ENCODE assay signal across 9 cellular contexts in genomic region chr7:15720849-15721471, GRCh38. TPM values are rescaled to one million over a fixed set of nuclear protein-coding genes. Genes with fewer than 3 reads are reported as not detected.
A peak's percentile ranks its signal among the peaks of the same experiment; 100 is the strongest.
DNase-seq lines count a peak whose midpoint lies in the region; ATAC-seq and TF ChIP-seq lines count a peak whose summit lies in the region.
"Had no signal": no experiment of that assay in that cellular context is flagged by ENCODE, and none has a peak within 500 bp of the region (broad histone marks: within the 10 kb centered on the region; RNA-seq: fewer than 3 reads in every experiment).

No MANE protein-coding gene starts in this region.

- H3K36me3 ChIP-seq in mesenchymal stem cell (ENCODE audit: control insufficient read depth in 1 of 2, insufficient read depth in 2 of 2, low read depth in 1 of 2, low read length in 2 of 2), result no peaks in the 10 kb centered on the region

- H3K27me3 Mint-ChIP-seq in MCF 10A (ENCODE audit: insufficient read depth, unreplicated experiment), result peaks cover 70% of the 10 kb centered on the region
- H3K27me3 Mint-ChIP-seq in T-helper 17 cell, result no peaks in the 10 kb centered on the region

- H3K4me1 ChIP-seq in mesenchymal stem cell (ENCODE audit: control insufficient read depth, insufficient read depth, low read depth, low read length), result no peaks in the 10 kb centered on the region

- no peak overlapping the region for H2BK15ac ChIP-seq in mesenchymal stem cell (ENCODE audit: low read depth, poor library complexity, severe bottlenecking)

- no peak overlapping the region for H2AK5ac ChIP-seq in mesenchymal stem cell (ENCODE audit: low read length, severe bottlenecking)

- no peak overlapping the region for H3K14ac ChIP-seq in mesenchymal stem cell (ENCODE audit: low read length in 2 of 2)

- intact Hi-C loops in MCF 10A (cut with micrococcal nuclease), result loop anchor here (1.0 to 5.0 kb wide), 5 partner anchors 351 to 1022 kb away; no protein-coding TSS in a partner anchor

- H3K4me3 ChIP-seq in AG09309 (ENCODE audit: control insufficient read depth, low read depth, low read length), result no peak overlapping the region
- H3K4me3 ChIP-seq in mesenchymal stem cell (ENCODE audit: insufficient read depth in 1 of 2, low read depth in 1 of 2, low read length in 2 of 2), result no peak overlapping the region

- no peak overlapping the region for H3K4ac ChIP-seq in mesenchymal stem cell (ENCODE audit: low read depth in 1 of 2, low read length in 2 of 2)

- H3K9ac ChIP-seq in mesenchymal stem cell (ENCODE audit: low read length), result peak overlapping the region; percentile 1

- no peak overlapping the region for H2AFZ ChIP-seq in mesenchymal stem cell (ENCODE audit: low read depth, low read length)

- ATAC-seq in HG02642 (IDR thresholded peaks at IDR 0.05; ENCODE audit: poor library complexity, unreplicated experiment) (no peak), T-helper 17 cell (no peak)
- no peak for ATAC-seq in stimulated activated effector memory CD8-positive, alpha-beta T cell treated with anti-CD3 and anti-CD28 coated beads, Interleukin-12 subunit alpha, Interleukin-12 subunit beta, amount 100 ng/mL, for 72 hours
- ATAC-seq: left colon had no signal

- BruUV-seq in MCF 10A (replicated peaks; lab: Mats Ljungman, UMichigan), result no TSS peak

- no peak overlapping the region for H4K91ac ChIP-seq in mesenchymal stem cell (ENCODE audit: low read length)

- H3K4me2 ChIP-seq in mesenchymal stem cell (ENCODE audit: low read length, poor library complexity, severe bottlenecking), result no peak overlapping the region

- no peak overlapping the region for H4K8ac ChIP-seq in mesenchymal stem cell (ENCODE audit: low read length)

- in situ Hi-C loops in GM13977 (cut with MboI; ENCODE audit: low pct_unique_long_range_greater_than_20kb, low sequenced_read_pairs, unreplicated experiment), result loop anchor here (25.0 kb wide), 1 partner anchor 409 kb away; no protein-coding TSS in a partner anchor

- H3K23ac ChIP-seq in mesenchymal stem cell (ENCODE audit: low read length in 2 of 2), result no peak overlapping the region

- peak; percentile 70 for TF ChIP-seq CTCF in AG09309 (IDR thresholded peaks at IDR 0.05; ENCODE audit: control insufficient read depth, insufficient read depth, low read depth, low read length, missing control alignments)
- TF ChIP-seq CTCF in GM13977 (IDR thresholded peaks at IDR 0.05; ENCODE audit: extremely low read depth, insufficient read depth, missing control alignments), result peak; percentile 85
- TF ChIP-seq CTCF in MCF 10A (IDR thresholded peaks at IDR 0.05; ENCODE audit: unreplicated experiment), result peak; percentile 70

- no peak overlapping the region for H2BK5ac ChIP-seq in mesenchymal stem cell (ENCODE audit: low read depth, low read length, poor library complexity, severe bottlenecking)

- no peak overlapping the region for H3K18ac ChIP-seq in mesenchymal stem cell (ENCODE audit: low read depth in 1 of 2, low read length in 2 of 2)

- no peaks in the 10 kb centered on the region for H3K27me3 ChIP-seq in mesenchymal stem cell (ENCODE audit: control insufficient read depth in 1 of 2, insufficient read depth in 1 of 2, low read length in 2 of 2)

- no peaks in the 10 kb centered on the region for H3K36me3 Mint-ChIP-seq in MCF 10A (ENCODE audit: insufficient read depth, unreplicated experiment)
- no peaks in the 10 kb centered on the region for H3K36me3 Mint-ChIP-seq in stimulated activated effector memory CD8-positive, alpha-beta T cell treated with anti-CD3 and anti-CD28 coated beads, Interleukin-12 subunit alpha, Interleukin-12 subunit beta, amount 100 ng/mL, for 72 hours
- no peaks in the 10 kb centered on the region for H3K36me3 Mint-ChIP-seq in T-helper 17 cell (ENCODE audit: low read depth)

- H3K9me3 ChIP-seq in mesenchymal stem cell (ENCODE audit: control insufficient read depth, low read length) (no peaks in the 10 kb centered on the region), T-helper 17 cell (ENCODE audit: control insufficient read depth, low read length, poor library complexity, severe bottlenecking) (no peaks in the 10 kb centered on the region)

- H3K79me1 ChIP-seq in mesenchymal stem cell (replicated peaks; ENCODE audit: low read length, poor library complexity, severe bottlenecking), result no peaks in the 10 kb centered on the region

- H2BK120ac ChIP-seq in mesenchymal stem cell (ENCODE audit: low read depth, low read length), result no peak overlapping the region

- H3K4me3 Mint-ChIP-seq in MCF 10A (ENCODE audit: unreplicated experiment) (no peak overlapping the region), T-helper 17 cell (no peak overlapping the region)
- H3K4me3 Mint-ChIP-seq in stimulated activated effector memory CD8-positive, alpha-beta T cell treated with anti-CD3 and anti-CD28 coated beads, Interleukin-12 subunit alpha, Interleukin-12 subunit beta, amount 100 ng/mL, for 72 hours, result no peak overlapping the region

- H3K27ac Mint-ChIP-seq in MCF 10A (ENCODE audit: low read depth, unreplicated experiment), result no peak overlapping the region
- H3K27ac Mint-ChIP-seq in stimulated activated effector memory CD8-positive, alpha-beta T cell treated with anti-CD3 and anti-CD28 coated beads, Interleukin-12 subunit alpha, Interleukin-12 subunit beta, amount 100 ng/mL, for 72 hours, result no peak overlapping the region
- H3K27ac Mint-ChIP-seq in T-helper 17 cell, result no peak overlapping the region

- no peaks in the 10 kb centered on the region for H3K9me3 Mint-ChIP-seq in MCF 10A (ENCODE audit: unreplicated experiment)
- peaks cover 9% of the 10 kb centered on the region for H3K9me3 Mint-ChIP-seq in stimulated activated effector memory CD8-positive, alpha-beta T cell treated with anti-CD3 and anti-CD28 coated beads, Interleukin-12 subunit alpha, Interleukin-12 subunit beta, amount 100 ng/mL, for 72 hours

- no peak overlapping the region for H3K27ac ChIP-seq in mesenchymal stem cell (ENCODE audit: low read length, poor library complexity, severe bottlenecking)

- no peak overlapping the region for H2BK12ac ChIP-seq in mesenchymal stem cell (ENCODE audit: low read length in 2 of 2)

- CTCF ChIA-PET in MCF 10A (lab: Yijun Ruan, JAX), result interaction anchor here (0.6 to 2.8 kb wide), 21 partner anchors 8 to 1001 kb away, joined by 3 to 21 read pairs (median 4); no protein-coding TSS in a partner anchor

- no CpG with 5 or more reads among the region's 5 CpGs for WGBS in mesenchymal stem cell

- DNase-seq in AG09309 (ENCODE audit: low read depth) (peak; percentile 20), GM13977 (ENCODE audit: low spot score) (peak; percentile 2), NCI-H345 treated with DMSO at 0.1 percent for 48 hours (lab: John Stamatoyannopoulos, UW; ENCODE audit: unreplicated experiment) (peak; percentile 32), MCF 10A (ENCODE audit: unreplicated experiment) (peak; percentile 53), mesenchymal stem cell (peak; percentile 45), T-helper 17 cell (no peak)
- DNase-seq in stimulated activated effector memory CD8-positive, alpha-beta T cell treated with anti-CD3 and anti-CD28 coated beads, Interleukin-12 subunit alpha, Interleukin-12 subunit beta, amount 100 ng/mL, for 72 hours (ENCODE audit: low spot score in 2 of 2), result no peak

- POLR2A ChIA-PET in MCF 10A (lab: Yijun Ruan, JAX), result no interaction called here

- H3K4me1 Mint-ChIP-seq in MCF 10A (ENCODE audit: insufficient read depth, unreplicated experiment), result no peaks in the 10 kb centered on the region
- H3K4me1 Mint-ChIP-seq in stimulated activated effector memory CD8-positive, alpha-beta T cell treated with anti-CD3 and anti-CD28 coated beads, Interleukin-12 subunit alpha, Interleukin-12 subunit beta, amount 100 ng/mL, for 72 hours, result no peaks in the 10 kb centered on the region
- H3K4me1 Mint-ChIP-seq in T-helper 17 cell, result no peaks in the 10 kb centered on the region

RNA-seq across cellular contexts. Expression of gene MEOX2, which starts 34.5 kb away (rescaled TPM):
- not detected in 2 replicates for total RNA-seq in MCF 10A (2022)
- 0.06 TPM for polyA plus RNA-seq in mesenchymal stem cell (2013, experiment 1 of 2)
- polyA plus RNA-seq in mesenchymal stem cell (2013, experiment 2 of 2), result 0.03 TPM
- total RNA-seq in T-helper 17 cell, result not detected

Comparison
In these comparisons a context has a peak if more than half of its experiments do, and no peak if none do; other contexts are left out.
1. DNase-seq: peak in AG09309 (single experiment), GM13977 (single experiment), NCI-H345 treated with DMSO at 0.1 percent for 48 hours (single experiment), MCF 10A (single experiment) and mesenchymal stem cell (single experiment); none in stimulated activated effector memory CD8-positive, alpha-beta T cell treated with anti-CD3 and anti-CD28 coated beads, Interleukin-12 subunit alpha, Interleukin-12 subunit beta, amount 100 ng/mL, for 72 hours (0 of 2) and T-helper 17 cell (0 of 3).
2. Peak in every context shown above with its lines, with median percentiles within 50 percentile points of each other: CTCF ChIP-seq.